ENCODE assay signal across 9 cellular contexts in the genomic region with DNA sequence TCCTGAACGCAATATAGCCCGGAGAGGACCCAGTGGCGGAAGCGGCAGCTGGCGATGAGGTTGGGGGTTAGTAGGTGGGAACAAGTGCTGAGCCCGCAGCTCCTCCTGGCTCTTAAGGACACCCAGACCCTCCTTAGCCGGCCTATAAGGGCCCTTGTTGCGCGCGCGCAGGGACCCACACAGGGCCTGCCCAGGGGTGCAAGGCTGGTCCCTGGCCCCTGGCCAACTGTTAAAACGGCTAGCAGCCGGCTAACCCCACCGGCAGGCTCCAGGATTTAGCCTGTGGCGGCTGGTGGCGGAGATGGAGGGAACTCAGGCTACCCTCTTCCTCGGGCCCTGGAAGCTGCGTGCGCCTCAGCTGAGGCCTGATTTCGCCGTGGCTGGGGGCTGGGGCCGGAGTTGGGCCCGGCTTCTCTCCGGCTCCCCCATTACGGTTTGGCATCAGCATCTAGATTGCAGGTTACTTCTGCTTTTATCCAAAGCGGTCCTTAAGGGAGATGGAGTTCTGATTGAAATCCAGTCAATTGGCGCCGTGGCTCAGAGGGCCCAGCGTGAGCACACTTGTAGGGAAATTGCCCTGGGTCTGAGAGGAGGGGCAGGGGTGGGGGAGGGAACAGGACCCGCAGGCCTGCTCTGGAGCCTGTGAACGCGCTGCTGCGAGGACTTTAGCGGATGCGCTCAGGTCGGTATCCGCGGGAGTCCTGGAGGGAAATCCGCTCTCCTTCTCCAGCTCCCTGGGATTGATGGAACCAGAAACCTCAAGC. TPM values are rescaled to one million over a fixed set of nuclear protein-coding genes. Genes with fewer than 3 reads are reported as not detected.
DNase-seq lines count a peak whose midpoint lies in the region; ATAC-seq and TF ChIP-seq lines count a peak whose summit lies in the region.
"Had no signal": no experiment of that assay in that cellular context is flagged by ENCODE, and none has a peak within 500 bp of the region (broad histone marks: within the 10 kb centered on the region; RNA-seq: fewer than 3 reads in every experiment).

No MANE protein-coding gene starts in this region.

- intact Hi-C loops in adrenal gland (cut with DNase I), result no loop called here

- peak overlapping the region; percentile 74 for H3K4me3 ChIP-seq in BE2C (ENCODE audit: low read depth, low read length)
- no peak overlapping the region for H3K4me3 ChIP-seq in adrenal gland

- H3K27me3 ChIP-seq in BE2C (no peaks in the 10 kb centered on the region), adrenal gland (peaks cover 25% of the 10 kb centered on the region)

- H3K9me3 ChIP-seq in BE2C, result no peaks in the 10 kb centered on the region
- H3K9me3 ChIP-seq in adrenal gland (replicated peaks in 1 of 3), result no peaks in the 10 kb centered on the region

- peak overlapping the region; percentile 55 for H3K4me3 Mint-ChIP-seq in central memory CD8-positive, alpha-beta T cell
- peak overlapping the region; percentile 80 to 92 (median 88) for H3K4me3 Mint-ChIP-seq in naive B cell

- TF ChIP-seq CTCF in BE2C (IDR thresholded peaks at IDR 0.05; ENCODE audit: low read depth, low read length), result no peak
- TF ChIP-seq CTCF in adrenal gland (IDR thresholded peaks at IDR 0.05), result no peak

- no peak overlapping the region for H3K27ac Mint-ChIP-seq in central memory CD8-positive, alpha-beta T cell (ENCODE audit: low read depth)
- peak overlapping the region in 3 of 6 donors; percentile 30 to 57 (median 32) for H3K27ac Mint-ChIP-seq in naive B cell
- H3K27ac Mint-ChIP-seq: activated naive CD4-positive, alpha-beta T cell treated with anti-CD3 and anti-CD28 coated beads for 36 hours had no signal

- ATAC-seq in HG03354 (IDR thresholded peaks at IDR 0.05; ENCODE audit: poor library complexity, severe bottlenecking, unreplicated experiment), result peak; percentile 20
- ATAC-seq in central memory CD8-positive, alpha-beta T cell (replicated peaks; ENCODE audit: extremely low read depth, poor library complexity, severe bottlenecking), result no peak
- ATAC-seq in naive B cell (ENCODE audit: low read depth in 2 of 2), result peak; percentile 40 to 50

- H3K36me3 ChIP-seq in BE2C, result no peaks in the 10 kb centered on the region
- H3K36me3 ChIP-seq in adrenal gland (replicated peaks in 1 of 2), result no peaks in the 10 kb centered on the region

- H3K27ac ChIP-seq in adrenal gland, result no peak overlapping the region

- WGBS in adrenal gland, 4 donors, result 40 to 49% (median 44%) methylated on average over 20 to 39 of the region's 39 CpGs

- H3K4me1 ChIP-seq in BE2C (peaks cover 13% of the 10 kb centered on the region), adrenal gland (replicated peaks in 1 of 2) (peaks cover 4 to 11% of the 10 kb centered on the region in 2 donors)

- peak; percentile 62 for DNase-seq in BE2C
- no peak for DNase-seq in central memory CD8-positive, alpha-beta T cell (ENCODE audit: low spot score in 2 of 2)
- peak; percentile 31 for DNase-seq in naive B cell
- DNase-seq in GOT3 (lab: John Stamatoyannopoulos, UW), result no peak
- no peak for DNase-seq in HuH-7 (ENCODE audit: low spot score)
- DNase-seq in adrenal gland, result no peak
- no peak for DNase-seq in OCI-M1 (lab: John Stamatoyannopoulos, UW)
- DNase-seq: activated naive CD4-positive, alpha-beta T cell treated with anti-CD3 and anti-CD28 coated beads for 36 hours had no signal

- no peaks in the 10 kb centered on the region for H3K9me3 Mint-ChIP-seq in central memory CD8-positive, alpha-beta T cell
- H3K9me3 Mint-ChIP-seq in naive B cell, result no peaks in the 10 kb centered on the region
- H3K9me3 Mint-ChIP-seq: activated naive CD4-positive, alpha-beta T cell treated with anti-CD3 and anti-CD28 coated beads for 36 hours had no signal

- no peaks in the 10 kb centered on the region for H3K27me3 Mint-ChIP-seq in central memory CD8-positive, alpha-beta T cell
- H3K27me3 Mint-ChIP-seq in naive B cell, result peaks cover 23 to 37% (median 26%) of the 10 kb centered on the region in 3 donors

- H3K36me3 Mint-ChIP-seq in central memory CD8-positive, alpha-beta T cell (ENCODE audit: insufficient read depth), result no peaks in the 10 kb centered on the region
- H3K36me3 Mint-ChIP-seq in naive B cell, result no peaks in the 10 kb centered on the region

- no peak for TF ChIP-seq POLR2A in adrenal gland (IDR thresholded peaks at IDR 0.05)

- H3K4me1 Mint-ChIP-seq in central memory CD8-positive, alpha-beta T cell, result peaks cover 13% of the 10 kb centered on the region
- peaks cover 27 to 59% (median 47%) of the 10 kb centered on the region in 3 donors for H3K4me1 Mint-ChIP-seq in naive B cell

RNA-seq across cellular contexts. Expression of a gene that starts 37.0 kb away (rescaled TPM):
- 60.2 TPM for polyA plus RNA-seq in BE2C (2012; ENCODE audit: insufficient read depth, insufficient read length, low read depth)
- 10 to 100 TPM; 35.2 to 61.3 (median 52.4) TPM for polyA plus RNA-seq in naive B cell (ENCODE audit: low read depth in 6 of 6)
- 10 to 100 TPM; 14.4 to 37.4 (median 20.6) TPM for total RNA-seq in adrenal gland
- 10 to 100 TPM; 17.5 to 52.3 (median 17.8) TPM for polyA plus RNA-seq in adrenal gland

Comparison
In these comparisons a context has a peak if more than half of its experiments do, and no peak if none do; other contexts are left out.
1. DNase-seq: peak in BE2C (single experiment) and naive B cell (single experiment); none in central memory CD8-positive, alpha-beta T cell (0 of 2), GOT3 (single experiment), HuH-7 (single experiment), adrenal gland (0 of 7) and OCI-M1 (single experiment).